Comparison of ENCODE assay signal across 2 cellular contexts in the genomic region with DNA sequence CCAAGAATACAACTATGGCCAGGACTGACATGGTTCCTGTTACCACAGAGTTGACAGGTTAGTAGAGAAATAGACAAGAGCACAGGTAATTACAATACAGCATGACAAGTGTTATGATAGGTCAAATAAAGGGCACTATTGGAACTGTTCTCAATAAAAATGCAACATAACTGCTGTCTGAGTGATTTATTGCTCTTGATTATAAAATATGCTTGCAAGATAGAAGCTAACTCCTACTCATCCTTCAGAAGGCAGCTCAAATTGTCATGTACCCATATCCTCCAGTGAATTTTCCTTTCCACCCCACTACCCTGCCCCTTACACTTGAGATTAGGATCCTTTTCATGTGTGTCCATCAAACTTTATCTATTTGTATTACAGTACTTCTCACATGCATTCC.
TF ChIP-seq lines count a peak whose summit lies in the region.

No MANE protein-coding gene starts in this region.

TF ChIP-seq in K562, 482 proteins besides CTCF, POLR2A, EP300 and RAD21 (continued from another document):
- TF ChIP-seq PBX2 (CRISPR knock-in tag; IDR thresholded peaks at IDR 0.05; ENCODE audit: low read depth), result no peak
- peak; percentile 72 for TF ChIP-seq PBX2 (tag; conservative IDR thresholded peaks at IDR 0.05; ENCODE audit: low read depth)
- TF ChIP-seq, protein P1, sequence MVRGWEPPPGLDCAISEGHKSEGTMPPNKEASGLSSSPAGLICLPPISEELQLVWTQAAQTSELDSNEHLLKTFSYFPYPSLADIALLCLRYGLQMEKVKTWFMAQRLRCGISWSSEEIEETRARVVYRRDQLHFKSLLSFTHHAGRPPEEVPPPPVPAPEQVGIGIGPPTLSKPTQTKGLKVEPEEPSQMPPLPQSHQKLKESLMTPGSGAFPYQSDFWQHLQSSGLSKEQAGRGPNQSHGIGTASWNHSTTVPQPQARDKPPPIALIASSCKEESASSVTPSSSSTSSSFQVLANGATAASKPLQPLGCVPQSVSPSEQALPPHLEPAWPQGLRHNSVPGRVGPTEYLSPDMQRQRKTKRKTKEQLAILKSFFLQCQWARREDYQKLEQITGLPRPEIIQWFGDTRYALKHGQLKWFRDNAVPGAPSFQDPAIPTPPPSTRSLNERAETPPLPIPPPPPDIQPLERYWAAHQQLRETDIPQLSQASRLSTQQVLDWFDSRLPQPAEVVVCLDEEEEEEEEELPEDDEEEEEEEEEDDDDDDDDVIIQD (CRISPR knock-in tag; IDR thresholded peaks at IDR 0.05), result no peak
TF ChIP-seq in K562: peak in this region for 3.

TF ChIP-seq in neural cell, 6 proteins besides CTCF, POLR2A, EP300 and RAD21 (continued from another document):
- TF ChIP-seq REST (IDR thresholded peaks at IDR 0.05; ENCODE audit: borderline replicate concordance), result no peak
